8 cellular contexts compared by ENCODE assay signal in genomic region chr12:118714051-118714460, GRCh38.
A peak's percentile ranks its signal among the peaks of the same experiment; 100 is the strongest.
DNase-seq lines count a peak whose midpoint lies in the region; ATAC-seq lines count a peak whose summit lies in the region.

No MANE protein-coding gene starts in this region.

- DNase-seq in NCI-H1417 (lab: John Stamatoyannopoulos, UW), result peak in 2 of 3 experiments; percentile 53 to 81
- DNase-seq in NCI-H1417 treated with DMSO at 0.1 percent for 48 hours (lab: John Stamatoyannopoulos, UW), result no peak
- DNase-seq in NCI-H1092 (lab: John Stamatoyannopoulos, UW), result peak; percentile 46
- peak; percentile 78 for DNase-seq in SK-MEL-5 (ENCODE audit: low read depth, low spot score)
- peak; percentile 19 for DNase-seq in iPS DF 4.7 (ENCODE audit: extremely low read depth, low spot score)

- in situ Hi-C loops in SK-MEL-5 (cut with HindIII; ENCODE audit: low pct_unique_long_range_greater_than_20kb, low sequenced_read_pairs), result no loop called here

- ATAC-seq in GM21423 (IDR thresholded peaks at IDR 0.05; ENCODE audit: unreplicated experiment) (peak; percentile 59), GM18873 (IDR thresholded peaks at IDR 0.05; ENCODE audit: low FRiP score, unreplicated experiment) (no peak), HG03135 (IDR thresholded peaks at IDR 0.05; ENCODE audit: unreplicated experiment) (no peak)
